1 cellular context compared by ENCODE assay signal in the genomic region with DNA sequence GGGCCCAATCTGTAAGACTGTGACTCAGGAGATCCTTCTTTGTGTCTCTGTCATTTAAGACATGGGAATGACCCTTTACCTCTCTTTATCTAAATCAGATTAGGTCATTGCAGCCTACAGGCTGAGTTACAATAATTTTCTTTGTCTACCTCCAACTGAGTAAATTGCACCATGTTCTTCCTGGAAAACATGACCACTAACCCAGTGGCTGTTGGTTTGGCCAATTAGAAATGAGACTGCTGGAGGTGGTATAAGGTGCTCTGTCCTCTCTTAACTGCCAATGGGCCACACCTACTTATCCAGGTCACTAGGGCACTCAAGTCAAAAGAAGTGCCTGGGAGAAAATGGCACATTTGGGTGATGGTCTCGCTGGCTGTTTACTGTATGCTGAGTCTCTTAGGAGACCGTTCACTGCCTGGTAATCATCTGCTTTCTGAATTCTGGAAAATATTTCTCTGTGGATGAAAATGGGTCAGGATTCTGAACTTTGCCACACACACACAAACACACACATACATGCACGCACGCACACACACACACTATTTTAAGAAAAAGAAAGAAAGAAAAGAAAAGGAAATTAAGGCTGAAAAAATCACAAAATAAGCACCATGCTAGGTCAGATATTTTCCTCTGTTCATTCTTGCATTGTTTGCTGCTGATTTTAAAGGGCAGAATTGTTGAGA.
TF ChIP-seq lines count a peak whose summit lies in the region.

No MANE protein-coding gene starts in this region.

TF ChIP-seq in HepG2, 621 proteins besides CTCF, POLR2A, EP300 and RAD21 (continues in another document):
- TF ChIP-seq ZNF3 (CRISPR knock-in tag; IDR thresholded peaks at IDR 0.05) (no peak), KLF6 (CRISPR knock-in tag; IDR thresholded peaks at IDR 0.05) (no peak), ZNF816 (CRISPR knock-in tag; IDR thresholded peaks at IDR 0.05; ENCODE audit: borderline replicate concordance) (no peak), DBP (CRISPR knock-in tag; IDR thresholded peaks at IDR 0.05; ENCODE audit: not compliant biosample characterization) (no peak), ZNF644 (CRISPR knock-in tag; IDR thresholded peaks at IDR 0.05; ENCODE audit: low read depth) (peak; percentile 82; the same call in 1 of the 2 replicates), ZNF740 (CRISPR knock-in tag; IDR thresholded peaks at IDR 0.05) (no peak), NCOA5 (CRISPR knock-in tag; IDR thresholded peaks at IDR 0.05) (no peak), U2AF1 (optimal IDR thresholded peaks at IDR 0.05; ENCODE audit: low read depth, low read length) (no peak), CEBPG (CRISPR knock-in tag; IDR thresholded peaks at IDR 0.05) (peak; percentile 22; the same call in 1 of the 2 replicates), HOXD1 (CRISPR knock-in tag; IDR thresholded peaks at IDR 0.05) (no peak), BCL6 (CRISPR knock-in tag; IDR thresholded peaks at IDR 0.05) (peak; percentile 85), PLSCR1 (CRISPR knock-in tag; IDR thresholded peaks at IDR 0.05; ENCODE audit: borderline replicate concordance) (no peak), ZNF484 (CRISPR knock-in tag; IDR thresholded peaks at IDR 0.05; ENCODE audit: borderline replicate concordance, low read depth) (no peak), POGZ (CRISPR knock-in tag; IDR thresholded peaks at IDR 0.05) (0 out of 2 replicates have a peak, but pooled peaks have one; percentile 11), ZIK1 (CRISPR knock-in tag; IDR thresholded peaks at IDR 0.05; ENCODE audit: borderline replicate concordance, low read depth) (no peak), ZNF607 (CRISPR knock-in tag; IDR thresholded peaks at IDR 0.05; ENCODE audit: borderline replicate concordance) (no peak), TGIF2 (CRISPR knock-in tag; IDR thresholded peaks at IDR 0.05) (no peak), SNRNP70 (IDR thresholded peaks at IDR 0.05; ENCODE audit: low read depth, low read length) (no peak), FOXA3 (CRISPR knock-in tag; IDR thresholded peaks at IDR 0.05) (0 out of 2 replicates have a peak, but pooled peaks have one; percentile 13), NCOA2 (CRISPR knock-in tag; IDR thresholded peaks at IDR 0.05) (peak; percentile 26; the same call in 1 of the 2 replicates), ZFP1 (CRISPR knock-in tag; IDR thresholded peaks at IDR 0.05) (no peak), PPARG (CRISPR knock-in tag; conservative IDR thresholded peaks at IDR 0.05) (peak; percentile 73; the same call in 1 of the 2 replicates), KLF12 (CRISPR knock-in tag; IDR thresholded peaks at IDR 0.05; ENCODE audit: borderline replicate concordance) (no peak), ETV5 (CRISPR knock-in tag; IDR thresholded peaks at IDR 0.05; ENCODE audit: borderline replicate concordance) (no peak), ZMYM4 (CRISPR knock-in tag; IDR thresholded peaks at IDR 0.05) (0 out of 2 replicates have a peak, but pooled peaks have one; percentile 37), THRA (CRISPR knock-in tag; IDR thresholded peaks at IDR 0.05; ENCODE audit: borderline replicate concordance) (peak; percentile 27; the same call in 1 of the 2 replicates), ZFP36L2 (CRISPR knock-in tag; IDR thresholded peaks at IDR 0.05) (no peak), ELF3 (CRISPR knock-in tag; IDR thresholded peaks at IDR 0.05) (peak; percentile 51; the same call in 1 of the 2 replicates), ZBTB42 (CRISPR knock-in tag; IDR thresholded peaks at IDR 0.05) (no peak), SOX13 (IDR thresholded peaks at IDR 0.05) (no peak), SOX13 (CRISPR knock-in tag; conservative IDR thresholded peaks at IDR 0.05 in 1 of 2, IDR thresholded peaks at IDR 0.05 in 1 of 2) (peak in 1 of 2 experiments; percentile 78; a peak in 1 of 4 replicates), SIX4 (CRISPR knock-in tag; IDR thresholded peaks at IDR 0.05) (0 out of 2 replicates have a peak, but pooled peaks have one; percentile 24), CEBPB (IDR thresholded peaks at IDR 0.05; ENCODE audit: borderline replicate concordance, low read depth, low read length) (peak; percentile 17; the same call in 1 of the 2 replicates), ZNF550 (CRISPR knock-in tag; IDR thresholded peaks at IDR 0.05; ENCODE audit: borderline replicate concordance) (no peak), FOSL2 (CRISPR knock-in tag; IDR thresholded peaks at IDR 0.05) (no peak), ATF7 (IDR thresholded peaks at IDR 0.05) (no peak), ATF7 (CRISPR knock-in tag; IDR thresholded peaks at IDR 0.05) (no peak), ZNF326 (CRISPR knock-in tag; IDR thresholded peaks at IDR 0.05; ENCODE audit: borderline replicate concordance) (no peak), TBX3 (IDR thresholded peaks at IDR 0.05; ENCODE audit: borderline replicate concordance) (no peak), RXRB (CRISPR knock-in tag; IDR thresholded peaks at IDR 0.05; ENCODE audit: borderline replicate concordance) (peak; percentile 61; the same call in 1 of the 2 replicates), PAXIP1 (CRISPR knock-in tag; conservative IDR thresholded peaks at IDR 0.05) (0 out of 2 replicates have a peak, but pooled peaks have one; percentile 25), HNF4A (CRISPR knock-in tag; IDR thresholded peaks at IDR 0.05) (no peak), SOX5 (CRISPR knock-in tag; IDR thresholded peaks at IDR 0.05; ENCODE audit: borderline replicate concordance) (peak; percentile 28; the same call in 1 of the 2 replicates), ZNF224 (CRISPR knock-in tag; IDR thresholded peaks at IDR 0.05) (no peak), SOX6 (IDR thresholded peaks at IDR 0.05) (no peak), SOX6 (CRISPR knock-in tag; IDR thresholded peaks at IDR 0.05) (peak; percentile 44; the same call in 1 of the 2 replicates)
- TF ChIP-seq, protein P1, sequence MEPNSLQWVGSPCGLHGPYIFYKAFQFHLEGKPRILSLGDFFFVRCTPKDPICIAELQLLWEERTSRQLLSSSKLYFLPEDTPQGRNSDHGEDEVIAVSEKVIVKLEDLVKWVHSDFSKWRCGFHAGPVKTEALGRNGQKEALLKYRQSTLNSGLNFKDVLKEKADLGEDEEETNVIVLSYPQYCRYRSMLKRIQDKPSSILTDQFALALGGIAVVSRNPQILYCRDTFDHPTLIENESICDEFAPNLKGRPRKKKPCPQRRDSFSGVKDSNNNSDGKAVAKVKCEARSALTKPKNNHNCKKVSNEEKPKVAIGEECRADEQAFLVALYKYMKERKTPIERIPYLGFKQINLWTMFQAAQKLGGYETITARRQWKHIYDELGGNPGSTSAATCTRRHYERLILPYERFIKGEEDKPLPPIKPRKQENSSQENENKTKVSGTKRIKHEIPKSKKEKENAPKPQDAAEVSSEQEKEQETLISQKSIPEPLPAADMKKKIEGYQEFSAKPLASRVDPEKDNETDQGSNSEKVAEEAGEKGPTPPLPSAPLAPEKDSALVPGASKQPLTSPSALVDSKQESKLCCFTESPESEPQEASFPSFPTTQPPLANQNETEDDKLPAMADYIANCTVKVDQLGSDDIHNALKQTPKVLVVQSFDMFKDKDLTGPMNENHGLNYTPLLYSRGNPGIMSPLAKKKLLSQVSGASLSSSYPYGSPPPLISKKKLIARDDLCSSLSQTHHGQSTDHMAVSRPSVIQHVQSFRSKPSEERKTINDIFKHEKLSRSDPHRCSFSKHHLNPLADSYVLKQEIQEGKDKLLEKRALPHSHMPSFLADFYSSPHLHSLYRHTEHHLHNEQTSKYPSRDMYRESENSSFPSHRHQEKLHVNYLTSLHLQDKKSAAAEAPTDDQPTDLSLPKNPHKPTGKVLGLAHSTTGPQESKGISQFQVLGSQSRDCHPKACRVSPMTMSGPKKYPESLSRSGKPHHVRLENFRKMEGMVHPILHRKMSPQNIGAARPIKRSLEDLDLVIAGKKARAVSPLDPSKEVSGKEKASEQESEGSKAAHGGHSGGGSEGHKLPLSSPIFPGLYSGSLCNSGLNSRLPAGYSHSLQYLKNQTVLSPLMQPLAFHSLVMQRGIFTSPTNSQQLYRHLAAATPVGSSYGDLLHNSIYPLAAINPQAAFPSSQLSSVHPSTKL (CRISPR knock-in tag; IDR thresholded peaks at IDR 0.05) = 0 out of 2 replicates have a peak, but pooled peaks have one; percentile 27
- TF ChIP-seq, protein P2, sequence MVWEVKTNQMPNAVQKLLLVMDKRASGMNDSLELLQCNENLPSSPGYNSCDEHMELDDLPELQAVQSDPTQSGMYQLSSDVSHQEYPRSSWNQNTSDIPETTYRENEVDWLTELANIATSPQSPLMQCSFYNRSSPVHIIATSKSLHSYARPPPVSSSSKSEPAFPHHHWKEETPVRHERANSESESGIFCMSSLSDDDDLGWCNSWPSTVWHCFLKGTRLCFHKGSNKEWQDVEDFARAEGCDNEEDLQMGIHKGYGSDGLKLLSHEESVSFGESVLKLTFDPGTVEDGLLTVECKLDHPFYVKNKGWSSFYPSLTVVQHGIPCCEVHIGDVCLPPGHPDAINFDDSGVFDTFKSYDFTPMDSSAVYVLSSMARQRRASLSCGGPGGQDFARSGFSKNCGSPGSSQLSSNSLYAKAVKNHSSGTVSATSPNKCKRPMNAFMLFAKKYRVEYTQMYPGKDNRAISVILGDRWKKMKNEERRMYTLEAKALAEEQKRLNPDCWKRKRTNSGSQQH (CRISPR knock-in tag; IDR thresholded peaks at IDR 0.05; ENCODE audit: low read depth) = no peak
- TF ChIP-seq, protein P3, sequence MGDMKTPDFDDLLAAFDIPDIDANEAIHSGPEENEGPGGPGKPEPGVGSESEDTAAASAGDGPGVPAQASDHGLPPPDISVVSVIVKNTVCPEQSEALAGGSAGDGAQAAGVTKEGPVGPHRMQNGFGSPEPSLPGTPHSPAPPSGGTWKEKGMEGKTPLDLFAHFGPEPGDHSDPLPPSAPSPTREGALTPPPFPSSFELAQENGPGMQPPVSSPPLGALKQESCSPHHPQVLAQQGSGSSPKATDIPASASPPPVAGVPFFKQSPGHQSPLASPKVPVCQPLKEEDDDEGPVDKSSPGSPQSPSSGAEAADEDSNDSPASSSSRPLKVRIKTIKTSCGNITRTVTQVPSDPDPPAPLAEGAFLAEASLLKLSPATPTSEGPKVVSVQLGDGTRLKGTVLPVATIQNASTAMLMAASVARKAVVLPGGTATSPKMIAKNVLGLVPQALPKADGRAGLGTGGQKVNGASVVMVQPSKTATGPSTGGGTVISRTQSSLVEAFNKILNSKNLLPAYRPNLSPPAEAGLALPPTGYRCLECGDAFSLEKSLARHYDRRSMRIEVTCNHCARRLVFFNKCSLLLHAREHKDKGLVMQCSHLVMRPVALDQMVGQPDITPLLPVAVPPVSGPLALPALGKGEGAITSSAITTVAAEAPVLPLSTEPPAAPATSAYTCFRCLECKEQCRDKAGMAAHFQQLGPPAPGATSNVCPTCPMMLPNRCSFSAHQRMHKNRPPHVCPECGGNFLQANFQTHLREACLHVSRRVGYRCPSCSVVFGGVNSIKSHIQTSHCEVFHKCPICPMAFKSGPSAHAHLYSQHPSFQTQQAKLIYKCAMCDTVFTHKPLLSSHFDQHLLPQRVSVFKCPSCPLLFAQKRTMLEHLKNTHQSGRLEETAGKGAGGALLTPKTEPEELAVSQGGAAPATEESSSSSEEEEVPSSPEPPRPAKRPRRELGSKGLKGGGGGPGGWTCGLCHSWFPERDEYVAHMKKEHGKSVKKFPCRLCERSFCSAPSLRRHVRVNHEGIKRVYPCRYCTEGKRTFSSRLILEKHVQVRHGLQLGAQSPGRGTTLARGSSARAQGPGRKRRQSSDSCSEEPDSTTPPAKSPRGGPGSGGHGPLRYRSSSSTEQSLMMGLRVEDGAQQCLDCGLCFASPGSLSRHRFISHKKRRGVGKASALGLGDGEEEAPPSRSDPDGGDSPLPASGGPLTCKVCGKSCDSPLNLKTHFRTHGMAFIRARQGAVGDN (CRISPR knock-in tag; IDR thresholded peaks at IDR 0.05) = no peak
